Comparison of ENCODE assay signal across 31 cellular contexts in genomic region chrY:12343211-12343610, GRCh38.
"Had no signal": no experiment of that assay in that cellular context is flagged by ENCODE, and none has a peak within 500 bp of the region (broad histone marks: within the 10 kb centered on the region; RNA-seq: fewer than 3 reads in every experiment).

No MANE protein-coding gene starts in this region.

- H3K27ac Mint-ChIP-seq: immature natural killer cell; mesothelial cell of epicardium; naive B cell; natural killer cell; nephron progenitor cell; neural progenitor cell; stimulated activated memory B cell treated with anti-CD40 and anti-IgM and Interleukin-4, amounts not matched to agents 10 μg/mL and 1 μg/mL and 100 μg/mL, for 72 hours had no signal

- H3K4me1 Mint-ChIP-seq: immature natural killer cell; mesothelial cell of epicardium; naive B cell; natural killer cell; nephron progenitor cell; neural progenitor cell; stimulated activated memory B cell treated with anti-CD40 and anti-IgM and Interleukin-4, amounts not matched to agents 10 μg/mL and 1 μg/mL and 100 μg/mL, for 72 hours had no signal

- FAIRE-seq: islet of Langerhans, kidney had no signal

- H3K9me3 ChIP-seq: left lung, neutrophil, psoas muscle, right atrium auricular region, right lobe of liver, stomach, testis, thyroid gland, transverse colon, upper lobe of left lung had no signal

- H3K4me1 ChIP-seq: left lung, neural progenitor cell, parathyroid adenoma, psoas muscle, right atrium auricular region, right lobe of liver, stomach, testis, thyroid gland, transverse colon, upper lobe of left lung had no signal

- ATAC-seq: left colon; left lung; natural killer cell; psoas muscle; right lobe of liver; stimulated activated memory B cell treated with anti-CD40 and anti-IgM and Interleukin-4, amounts not matched to agents 10 μg/mL and 1 μg/mL and 100 μg/mL, for 72 hours; stimulated activated naive CD8-positive, alpha-beta T cell treated with anti-CD3 and anti-CD28 coated beads, Interleukin-15, Interleukin-2, amounts not matched to agents 100 U/mL and 50 U/mL, for 24 hours had no signal

- H3K9me3 Mint-ChIP-seq: immature natural killer cell, mesothelial cell of epicardium, natural killer cell, nephron progenitor cell, neural progenitor cell had no signal

- DNase-seq: hypothalamus; immature natural killer cell; kidney; left colon; left lung; mesendoderm; naive B cell; natural killer cell; nephron progenitor cell; occipital lobe; psoas muscle; right lobe of liver; stimulated activated CD4-positive, alpha-beta T cell treated with anti-CD3 and anti-CD28 coated beads, Interleukin-1b, Interleukin-23, amount 100 ng/mL, for 48 hours; stimulated activated CD4-positive, alpha-beta T cell treated with anti-CD3 and anti-CD28 coated beads, Interleukin-2, amount 100 ng/mL, for 48 hours; stimulated activated CD4-positive, alpha-beta T cell treated with anti-CD3 and anti-CD28 coated beads, Interleukin-4, amount 100 ng/mL, for 4 hours; stimulated activated CD8-positive, alpha-beta memory T cell treated with anti-CD3 and anti-CD28 coated beads, Interleukin-4, amount 100 ng/mL, for 48 hours; stimulated activated naive CD8-positive, alpha-beta T cell treated with anti-CD3 and anti-CD28 coated beads, Interleukin-15, Interleukin-2, amounts not matched to agents 100 U/mL and 50 U/mL, for 24 hours; stomach; testis; thyroid gland; transverse colon; upper lobe of left lung had no signal

- H3K4me3 ChIP-seq: left lung, lung, neural progenitor cell, psoas muscle, right atrium auricular region, right lobe of liver, smooth muscle cell, stomach, testis, thyroid gland, transverse colon, upper lobe of left lung had no signal

- H3K27me3 Mint-ChIP-seq: naive B cell; stimulated activated memory B cell treated with anti-CD40 and anti-IgM and Interleukin-4, amounts not matched to agents 10 μg/mL and 1 μg/mL and 100 μg/mL, for 72 hours had no signal

- H3K27ac ChIP-seq: left lung, neural progenitor cell, neutrophil, parathyroid adenoma, psoas muscle, right atrium auricular region, right lobe of liver, stomach, testis, thyroid gland, transverse colon, upper lobe of left lung had no signal

- H3K36me3 Mint-ChIP-seq: immature natural killer cell; mesothelial cell of epicardium; naive B cell; natural killer cell; neural progenitor cell; stimulated activated memory B cell treated with anti-CD40 and anti-IgM and Interleukin-4, amounts not matched to agents 10 μg/mL and 1 μg/mL and 100 μg/mL, for 72 hours had no signal

- H3K4me3 Mint-ChIP-seq: immature natural killer cell; mesothelial cell of epicardium; naive B cell; natural killer cell; nephron progenitor cell; neural progenitor cell; stimulated activated memory B cell treated with anti-CD40 and anti-IgM and Interleukin-4, amounts not matched to agents 10 μg/mL and 1 μg/mL and 100 μg/mL, for 72 hours had no signal

- H3K4me2 ChIP-seq: neural progenitor cell, smooth muscle cell had no signal
